ENCODE assay signal across 10 cellular contexts in genomic region chr17:72514888-72515287, GRCh38.
A peak's percentile ranks its signal among the peaks of the same experiment; 100 is the strongest.
DNase-seq lines count a peak whose midpoint lies in the region; ATAC-seq, FAIRE-seq and TF ChIP-seq lines count a peak whose summit lies in the region.
"Had no signal": no experiment of that assay in that cellular context is flagged by ENCODE, and none has a peak within 500 bp of the region (broad histone marks: within the 10 kb centered on the region; RNA-seq: fewer than 3 reads in every experiment).

No MANE protein-coding gene starts in this region.

- DNase-seq in MG63 (peak; percentile 89), bronchial epithelial cell (ENCODE audit: low read depth) (peak; percentile 30), kidney glomerular epithelial cell (lab: John Stamatoyannopoulos, UW) (peak; percentile 74), testis (peak; percentile 81), hippocampal formation (lab: John Stamatoyannopoulos, UW) (no peak), left colon (no peak), psoas muscle (no peak)
- DNase-seq: NCI-H510A treated with DMSO at 0.1 percent for 48 hours; stimulated activated CD4-positive, alpha-beta T cell treated with anti-CD3 and anti-CD28 coated beads, Interleukin-4, amount 100 ng/mL, for 1 hour had no signal

- H3K27ac ChIP-seq in testis (peak overlapping the region; percentile 72 to 74), psoas muscle (no peak overlapping the region)

- ATAC-seq in left colon = no peak
- ATAC-seq in psoas muscle = no peak

- H3K4me1 ChIP-seq in testis (peaks cover 53% of the 10 kb centered on the region), psoas muscle (no peaks in the 10 kb centered on the region)

- no peak for FAIRE-seq in bronchial epithelial cell (lab: Jason Lieb, UNC)
- FAIRE-seq: G401.6 had no signal

- WGBS in testis, 2 donors = 21 to 45% methylated on average over 6 of the region's 6 CpGs
- WGBS in psoas muscle, 3 donors = 44 to 69% (median 52%) methylated on average over 6 of the region's 6 CpGs

- TF ChIP-seq CTCF in bronchial epithelial cell (IDR thresholded peaks at IDR 0.05; ENCODE audit: insufficient read depth, low read length, severe bottlenecking) (no peak), testis (IDR thresholded peaks at IDR 0.05) (no peak), psoas muscle (IDR thresholded peaks at IDR 0.05) (no peak)

- H3K27me3 ChIP-seq in MG63 (no peaks in the 10 kb centered on the region), bronchial epithelial cell (ENCODE audit: control insufficient read depth, insufficient read depth, low read length) (no peaks in the 10 kb centered on the region), testis (no peaks in the 10 kb centered on the region), psoas muscle (ENCODE audit: insufficient read depth in 3 of 3, low read length in 2 of 3) (no peaks in the 10 kb centered on the region)

- no peak for TF ChIP-seq POLR2A in testis (IDR thresholded peaks at IDR 0.05)

- H3K4me3 ChIP-seq in MG63 = no peak overlapping the region
- no peak overlapping the region for H3K4me3 ChIP-seq in bronchial epithelial cell (ENCODE audit: low read depth, low read length)
- H3K4me3 ChIP-seq in testis = no peak overlapping the region
- H3K4me3 ChIP-seq in psoas muscle = no peak overlapping the region

- intact Hi-C loops in testis (cut with DNase I; ENCODE audit: low total_unique reads) (no loop called here), left colon (cut with DNase I, micrococcal nuclease) (no loop called here), psoas muscle (cut with DNase I) (no loop called here)

- H3K9me3 ChIP-seq in MG63 (no peaks in the 10 kb centered on the region), testis (no peaks in the 10 kb centered on the region), psoas muscle (no peaks in the 10 kb centered on the region)

- H3K36me3 ChIP-seq in MG63 = no peaks in the 10 kb centered on the region
- H3K36me3 ChIP-seq in bronchial epithelial cell (ENCODE audit: control insufficient read depth, insufficient read depth, low read length) = no peaks in the 10 kb centered on the region
- no peaks in the 10 kb centered on the region for H3K36me3 ChIP-seq in testis (ENCODE audit: low read depth, missing control alignments)
- no peaks in the 10 kb centered on the region for H3K36me3 ChIP-seq in psoas muscle (ENCODE audit: insufficient read depth in 1 of 2, low read depth in 1 of 2)

Comparison
In these comparisons a context has a peak if more than half of its experiments do, and no peak if none do; other contexts are left out.
1. DNase-seq: peak in MG63 (single experiment), bronchial epithelial cell (single experiment), kidney glomerular epithelial cell (single experiment) and testis (single experiment); none in hippocampal formation (0 of 2), left colon (0 of 2) and psoas muscle (0 of 2).